Comparison of ENCODE assay signal across 18 cellular contexts in the genomic region with DNA sequence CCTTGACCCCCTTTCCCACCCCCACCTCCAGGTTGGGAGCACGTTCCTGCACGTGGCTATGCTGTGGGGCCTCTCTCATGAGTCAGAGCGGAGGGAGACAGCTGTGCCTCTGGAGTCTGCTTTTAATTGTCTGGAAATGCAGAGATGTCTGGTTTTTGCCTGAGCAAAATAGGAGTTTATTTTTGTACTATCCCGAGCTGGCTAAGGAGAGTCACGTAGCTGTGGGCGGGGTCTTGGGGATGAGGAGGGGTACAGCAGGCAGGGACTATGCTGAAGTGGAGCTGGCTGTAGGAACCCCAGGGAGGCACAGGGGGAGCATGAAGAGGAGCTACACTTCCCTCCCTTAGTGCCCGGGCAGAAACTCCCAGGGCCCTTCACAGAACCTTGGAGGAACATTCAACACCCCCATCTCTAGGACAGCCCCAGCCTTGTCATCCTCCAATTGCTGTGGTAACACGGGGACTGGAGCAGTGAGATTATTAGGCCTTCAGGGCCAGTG. TPM values are rescaled to one million over a fixed set of nuclear protein-coding genes. Genes with fewer than 3 reads are reported as not detected.
DNase-seq lines count a peak whose midpoint lies in the region; ATAC-seq, FAIRE-seq and TF ChIP-seq lines count a peak whose summit lies in the region.
"Had no signal": no experiment of that assay in that cellular context is flagged by ENCODE, and none has a peak within 500 bp of the region (broad histone marks: within the 10 kb centered on the region; RNA-seq: fewer than 3 reads in every experiment).

No MANE protein-coding gene starts in this region.

- TF ChIP-seq RAD21 in IMR-90 (IDR thresholded peaks at IDR 0.05; ENCODE audit: low read length): peak; percentile 1; the same call in 1 of the 2 replicates

- no peaks in the 10 kb centered on the region for H3K27me3 Mint-ChIP-seq in endodermal cell (ENCODE audit: insufficient read depth)

- WGBS in IMR-90 (ENCODE audit: extremely low coverage in 2 of 2, insufficient read length in 1 of 2), 2 experiments: 0% methylated on average over 2 of the region's 8 CpGs; no CpG with 5 or more reads in 1 of the 2 experiments
- 73 to 91% methylated on average over 2 to 8 of the region's 8 CpGs for WGBS in endodermal cell (ENCODE audit: insufficient coverage in 1 of 2, insufficient read length in 1 of 2), 2 experiments
- WGBS in mesenchymal stem cell: 29% methylated on average over 8 of the region's 8 CpGs
- 86 to 91% methylated on average over 5 of the region's 8 CpGs for WGBS in gastroesophageal sphincter (ENCODE audit: low coverage in 1 of 2), 2 donors

- peak overlapping the region; percentile 73 for H3K27ac ChIP-seq in IMR-90 (ENCODE audit: insufficient read depth, low read length)
- no peak overlapping the region for H3K27ac ChIP-seq in endodermal cell (ENCODE audit: low read depth, low read length)
- H3K27ac ChIP-seq in mesenchymal stem cell (ENCODE audit: low read length, poor library complexity, severe bottlenecking): peak overlapping the region; percentile 6
- H3K27ac ChIP-seq in gastroesophageal sphincter: no peak overlapping the region
- H3K27ac ChIP-seq: BLaER1 treated with 17β-estradiol and CSF1 and Interleukin-3, amounts not matched to agents 10 nM and 100 nM had no signal

- H2AK5ac ChIP-seq in IMR-90 (ENCODE audit: low read depth, low read length) (peak overlapping the region; percentile 99), mesenchymal stem cell (ENCODE audit: low read length, severe bottlenecking) (peak overlapping the region; percentile 16)

- H2BK5ac ChIP-seq in IMR-90 (ENCODE audit: low read depth, low read length, poor library complexity, severe bottlenecking): peak overlapping the region; percentile 78
- no peak overlapping the region for H2BK5ac ChIP-seq in mesenchymal stem cell (ENCODE audit: low read depth, low read length, poor library complexity, severe bottlenecking)

- CTCF ChIA-PET in IMR-90 (lab: Yijun Ruan, JAX): interaction anchor here (1.6 kb wide), 1 partner anchor 13 kb away, joined by 6 read pairs; no protein-coding TSS in a partner anchor

- H3K56ac ChIP-seq in IMR-90 (ENCODE audit: extremely low read depth, insufficient read depth, low read length): peak overlapping the region; percentile 9; the same call in 1 of the 2 replicates

- no TSS peak for BruUV-seq in IMR-90 (replicated peaks; lab: Mats Ljungman, UMichigan)

- no peaks in the 10 kb centered on the region for H3K27me3 ChIP-seq in IMR-90 (ENCODE audit: control insufficient read depth, insufficient read depth, low read length)
- no peaks in the 10 kb centered on the region for H3K27me3 ChIP-seq in endodermal cell (ENCODE audit: control insufficient read depth, insufficient read depth, low read length, poor library complexity, severe bottlenecking)
- H3K27me3 ChIP-seq in mesenchymal stem cell (ENCODE audit: control insufficient read depth in 1 of 2, insufficient read depth in 1 of 2, low read length in 2 of 2): no peaks in the 10 kb centered on the region
- no peaks in the 10 kb centered on the region for H3K27me3 ChIP-seq in gastroesophageal sphincter
- H3K27me3 ChIP-seq: BLaER1 treated with 17β-estradiol and CSF1 and Interleukin-3, amounts not matched to agents 10 nM and 100 nM had no signal

- H3K79me1 ChIP-seq in IMR-90 (ENCODE audit: low read depth in 1 of 2, low read length in 2 of 2): peaks cover 15 to 71% of the 10 kb centered on the region in 2 experiments; a peak in 3 of 4 replicates
- H3K79me1 ChIP-seq in mesenchymal stem cell (replicated peaks; ENCODE audit: low read length, poor library complexity, severe bottlenecking): peaks cover 14% of the 10 kb centered on the region

- H4K20me1 ChIP-seq in IMR-90 (ENCODE audit: insufficient read depth, low read length): no peaks in the 10 kb centered on the region

- peaks cover 18% of the 10 kb centered on the region for H3K36me3 Mint-ChIP-seq in endodermal cell (ENCODE audit: low read depth)

- TF ChIP-seq POLR2A in IMR-90 (IDR thresholded peaks at IDR 0.05; ENCODE audit: low read depth, low read length) (0 out of 2 replicates have a peak, but pooled peaks have one; percentile 45), GM12892 (IDR thresholded peaks at IDR 0.05; ENCODE audit: low read depth, low read length) (no peak), gastroesophageal sphincter (IDR thresholded peaks at IDR 0.05) (no peak)

- H2BK15ac ChIP-seq in IMR-90 (ENCODE audit: low read depth, low read length) (peak overlapping the region; percentile 87; the same call in 2 of the 3 replicates), mesenchymal stem cell (ENCODE audit: low read depth, poor library complexity, severe bottlenecking) (peak overlapping the region; percentile 44)

- H3K4me1 ChIP-seq in IMR-90 (ENCODE audit: control insufficient read depth, insufficient read depth, low read length): peaks cover 17% of the 10 kb centered on the region
- no peaks in the 10 kb centered on the region for H3K4me1 ChIP-seq in endodermal cell (ENCODE audit: control insufficient read depth, insufficient read depth, low read length)
- peaks cover 15% of the 10 kb centered on the region for H3K4me1 ChIP-seq in mesenchymal stem cell (ENCODE audit: control insufficient read depth, insufficient read depth, low read depth, low read length)
- no peaks in the 10 kb centered on the region for H3K4me1 ChIP-seq in gastroesophageal sphincter

- intact Hi-C loops in IMR-90 (cut with micrococcal nuclease): no loop called here

- POLR2A ChIA-PET in IMR-90 (lab: Charles Lee; ENCODE audit: unreplicated experiment): no interaction called here

- ATAC-seq in IMR-90 (ENCODE audit: low read depth): peak; percentile 86
- ATAC-seq in gastroesophageal sphincter: no peak
- ATAC-seq in GM18511 (IDR thresholded peaks at IDR 0.05; ENCODE audit: unreplicated experiment): no peak
- ATAC-seq: PC-3 had no signal

- peak overlapping the region; percentile 79; a peak in 3 of 4 replicates for H4K8ac ChIP-seq in IMR-90 (ENCODE audit: low read depth in 2 of 2, low read length in 2 of 2)
- peak overlapping the region; percentile 29 for H4K8ac ChIP-seq in mesenchymal stem cell (ENCODE audit: low read length)

- no peak for TF ChIP-seq EP300 in gastroesophageal sphincter (IDR thresholded peaks at IDR 0.05)

- peak; percentile 66 for DNase-seq in AG08396 (ENCODE audit: low spot score)
- peak; percentile 87 for DNase-seq in IMR-90
- peak; percentile 44 for DNase-seq in endodermal cell
- DNase-seq in mesenchymal stem cell: peak; percentile 86
- DNase-seq in GM12892 (ENCODE audit: insufficient read length): no peak
- no peak for DNase-seq in SKM-1 (lab: John Stamatoyannopoulos, UW; ENCODE audit: unreplicated experiment)
- DNase-seq: activated T-cell treated with anti-CD3 and anti-CD28 coated beads, Interleukin-2, amount 50 U/mL, for 1 hour; amygdala; GOT3; NCI-H1105 treated with DMSO at 0.1 percent for 48 hours; NCI-H510A treated with DMSO at 0.1 percent for 48 hours; PC-3; T-helper 2 cell had no signal

- dilution Hi-C loops in IMR-90 (cut with HindIII; ENCODE audit: low sequenced_read_pairs, unreplicated experiment): no loop called here

- no peak overlapping the region for H3K4me3 Mint-ChIP-seq in endodermal cell

- H3K36me3 ChIP-seq in IMR-90 (ENCODE audit: control insufficient read depth, insufficient read depth, low read length): peaks cover 73% of the 10 kb centered on the region
- H3K36me3 ChIP-seq in endodermal cell (ENCODE audit: control insufficient read depth, insufficient read depth, low read length): peaks cover 4% of the 10 kb centered on the region
- H3K36me3 ChIP-seq in mesenchymal stem cell (ENCODE audit: control insufficient read depth in 1 of 2, insufficient read depth in 2 of 2, low read depth in 1 of 2, low read length in 2 of 2): peaks cover 23 to 54% of the 10 kb centered on the region in 2 experiments
- peaks cover 0 to 60% of the 10 kb centered on the region in 2 donors for H3K36me3 ChIP-seq in gastroesophageal sphincter

- H4K5ac ChIP-seq in IMR-90 (ENCODE audit: low read depth, low read length): peak overlapping the region; percentile 7; the same call in 1 of the 2 replicates

- H3K18ac ChIP-seq in IMR-90 (ENCODE audit: low read depth, low read length): peak overlapping the region; percentile 29; the same call in 1 of the 2 replicates
- peak overlapping the region; percentile 46 to 89 for H3K18ac ChIP-seq in mesenchymal stem cell (ENCODE audit: low read depth in 1 of 2, low read length in 2 of 2)

- peak overlapping the region in 1 of 2 experiments; percentile 59 for H2BK12ac ChIP-seq in mesenchymal stem cell (ENCODE audit: low read length in 2 of 2)

- no peak overlapping the region for H3K4me3 ChIP-seq in IMR-90 (ENCODE audit: insufficient read depth, low read depth, low read length)
- no peak overlapping the region for H3K4me3 ChIP-seq in endodermal cell (ENCODE audit: low read length)
- no peak overlapping the region for H3K4me3 ChIP-seq in mesenchymal stem cell (ENCODE audit: insufficient read depth in 1 of 2, low read depth in 1 of 2, low read length in 2 of 2)
- H3K4me3 ChIP-seq in gastroesophageal sphincter: no peak overlapping the region
- H3K4me3 ChIP-seq: BLaER1 treated with 17β-estradiol and CSF1 and Interleukin-3, amounts not matched to agents 10 nM and 100 nM had no signal

- H3K9me3 ChIP-seq in IMR-90 (ENCODE audit: control insufficient read depth, insufficient read depth, low read length): no peaks in the 10 kb centered on the region
- H3K9me3 ChIP-seq in endodermal cell (ENCODE audit: control insufficient read depth, low read length): no peaks in the 10 kb centered on the region
- no peaks in the 10 kb centered on the region for H3K9me3 ChIP-seq in mesenchymal stem cell (ENCODE audit: control insufficient read depth, low read length)
- H3K9me3 ChIP-seq in gastroesophageal sphincter: no peaks in the 10 kb centered on the region
- H3K9me3 ChIP-seq: BLaER1 treated with 17β-estradiol and CSF1 and Interleukin-3, amounts not matched to agents 10 nM and 100 nM had no signal

- H2BK120ac ChIP-seq in IMR-90 (ENCODE audit: low read depth, low read length): peak overlapping the region; percentile 97
- H2BK120ac ChIP-seq in mesenchymal stem cell (ENCODE audit: low read depth, low read length): no peak overlapping the region

- peak overlapping the region; percentile 61 for H2AFZ ChIP-seq in IMR-90 (replicated peaks; ENCODE audit: low read length, poor library complexity)
- H2AFZ ChIP-seq in mesenchymal stem cell (ENCODE audit: low read depth, low read length): no peak overlapping the region

- FAIRE-seq in GM12892 (lab: Jason Lieb, UNC): no peak
- FAIRE-seq: frontal cortex, keratinocyte had no signal

- in situ Hi-C loops in IMR-90 (cut with MboI; ENCODE audit: low sequenced_read_pairs): loop anchor here (5.0 kb wide), 1 partner anchor 129 kb away; the partner anchor contains the start of gene KSR1

- H3K4ac ChIP-seq in IMR-90 (ENCODE audit: low read depth, low read length) (peak overlapping the region; percentile 98), mesenchymal stem cell (ENCODE audit: low read depth in 1 of 2, low read length in 2 of 2) (peak overlapping the region in 1 of 2 experiments; percentile 43)

- H3K27ac Mint-ChIP-seq in endodermal cell: no peak overlapping the region

- H3K14ac ChIP-seq in IMR-90 (replicated peaks; ENCODE audit: low read depth, low read length) (peak overlapping the region; percentile 96), mesenchymal stem cell (ENCODE audit: low read length in 2 of 2) (peak overlapping the region in 1 of 2 experiments; percentile 60)

- peak overlapping the region; percentile 16; the same call in 1 of the 2 replicates for H3K9ac ChIP-seq in IMR-90 (ENCODE audit: low read depth, low read length)
- no peak overlapping the region for H3K9ac ChIP-seq in endodermal cell (ENCODE audit: extremely low read depth, low read length, poor library complexity, severe bottlenecking)
- H3K9ac ChIP-seq in mesenchymal stem cell (ENCODE audit: low read length): no peak overlapping the region
- H3K9ac ChIP-seq: BLaER1 treated with 17β-estradiol and CSF1 and Interleukin-3, amounts not matched to agents 10 nM and 100 nM had no signal

- H3K4me2 ChIP-seq in IMR-90 (ENCODE audit: low read depth, low read length): no peak overlapping the region
- no peak overlapping the region for H3K4me2 ChIP-seq in mesenchymal stem cell (ENCODE audit: low read length, poor library complexity, severe bottlenecking)
- H3K4me2 ChIP-seq: BLaER1 treated with 17β-estradiol and CSF1 and Interleukin-3, amounts not matched to agents 10 nM and 100 nM had no signal

- H4K91ac ChIP-seq in IMR-90 (ENCODE audit: insufficient read depth, low read depth, low read length): peak overlapping the region; percentile 96
- no peak overlapping the region for H4K91ac ChIP-seq in mesenchymal stem cell (ENCODE audit: low read length)

- TF ChIP-seq CTCF in IMR-90 (conservative IDR thresholded peaks at IDR 0.05; ENCODE audit: low read depth, low read length) (peak; percentile 21; the same call in 1 of the 2 replicates), endodermal cell (conservative IDR thresholded peaks at IDR 0.05) (no peak), gastroesophageal sphincter (IDR thresholded peaks at IDR 0.05) (no peak)

- H2BK20ac ChIP-seq in IMR-90 (ENCODE audit: low read depth, low read length): peak overlapping the region; percentile 97

- H2AK9ac ChIP-seq in IMR-90 (replicated peaks; ENCODE audit: low read depth, low read length, poor library complexity): peak overlapping the region; percentile 86

- peaks cover 26% of the 10 kb centered on the region for H3K9me1 ChIP-seq in IMR-90 (ENCODE audit: insufficient read depth, low read length)

- H3K4me1 Mint-ChIP-seq in endodermal cell: no peaks in the 10 kb centered on the region

- no peaks in the 10 kb centered on the region for H3K9me3 Mint-ChIP-seq in endodermal cell

- peak overlapping the region; percentile 85 for H3K23ac ChIP-seq in IMR-90 (ENCODE audit: low read depth, low read length)
- H3K23ac ChIP-seq in mesenchymal stem cell (ENCODE audit: low read length in 2 of 2): no peak overlapping the region

RNA-seq across cellular contexts. Expression of gene LGALS9, which starts 44.7 kb away (rescaled TPM):
- 0.54 and 0.83 TPM in 2 replicates for total RNA-seq in IMR-90 (2012; rRNA removed)
- 2.5 and 3.7 TPM in 2 replicates for polyA plus RNA-seq in IMR-90 (2012; rRNA removed)
- 1.1 and 2.0 TPM in 2 replicates for polyA plus RNA-seq in IMR-90 (2012; cell fraction: cytosol; rRNA removed)
- 6.8 and 8.6 TPM in 2 replicates for polyA plus RNA-seq in IMR-90 (2012; cell fraction: nucleus; rRNA removed; ENCODE audit: low replicate concordance)
- 1 to 10 TPM; 1.6 to 2.9 TPM for total RNA-seq in endodermal cell
- 2.1 TPM for polyA plus RNA-seq in endodermal cell (2013, experiment 1 of 2)
- 2.1 TPM for polyA plus RNA-seq in endodermal cell (2013, experiment 2 of 2)
- polyA plus RNA-seq in mesenchymal stem cell (2013, experiment 1 of 2): 1.2 TPM
- 1.2 TPM for polyA plus RNA-seq in mesenchymal stem cell (2013, experiment 2 of 2)
- 125 TPM for polyA plus RNA-seq in GM12892 (2012; ENCODE audit: missing spikeins)
- 10 to 100 TPM in 3 of 4 donors, 1 to 10 TPM in 1; 8.7 to 62.0 (median 27.2) TPM for total RNA-seq in gastroesophageal sphincter

Comparison
In these comparisons a context has a peak if more than half of its experiments do, and no peak if none do; other contexts are left out.
1. DNase-seq: peak in AG08396 (single experiment), IMR-90 (single experiment), endodermal cell (single experiment) and mesenchymal stem cell (single experiment); none in GM12892 (single experiment) and SKM-1 (single experiment).
2. H3K27ac ChIP-seq: peak in IMR-90 (single experiment) and mesenchymal stem cell (single experiment); none in endodermal cell (single experiment) and gastroesophageal sphincter (0 of 4).